8 cellular contexts compared by ENCODE assay signal in genomic region chr2:183078467-183079334, GRCh38. TPM values are rescaled to one million over a fixed set of nuclear protein-coding genes. Genes with fewer than 3 reads are reported as not detected.
A peak's percentile ranks its signal among the peaks of the same experiment; 100 is the strongest.
DNase-seq lines count a peak whose midpoint lies in the region; ATAC-seq and TF ChIP-seq lines count a peak whose summit lies in the region.

A gene with protein sequence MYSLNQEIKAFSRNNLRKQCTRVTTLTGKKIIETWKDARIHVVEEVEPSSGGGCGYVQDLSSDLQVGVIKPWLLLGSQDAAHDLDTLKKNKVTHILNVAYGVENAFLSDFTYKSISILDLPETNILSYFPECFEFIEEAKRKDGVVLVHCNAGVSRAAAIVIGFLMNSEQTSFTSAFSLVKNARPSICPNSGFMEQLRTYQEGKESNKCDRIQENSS (plus strand): TSS chr2:183078747. CDS start chr2:183078934, 187 bp downstream.

- TF ChIP-seq CTCF in GM23338 (conservative IDR thresholded peaks at IDR 0.05; ENCODE audit: low read depth in 2 of 2) (no peak), fibroblast of the aortic adventitia (IDR thresholded peaks at IDR 0.05; ENCODE audit: insufficient read depth, low read length) (no peak), nephron (IDR thresholded peaks at IDR 0.05; ENCODE audit: unreplicated experiment in 3 of 3) (no peak)

- peaks cover 19% of the 10 kb centered on the region for H3K4me1 Mint-ChIP-seq in GM23338
- peaks cover 7% of the 10 kb centered on the region for H3K4me1 Mint-ChIP-seq in activated T-helper 2 cell treated with anti-CD3 and anti-CD28 coated beads, Interferon-gamma antibody, Interleukin-2, Interleukin-4, amounts not matched to agents 10 μg/mL and 5 μg/mL and 100 μg/mL, durations not matched to agents 14 hours and 24 hours and 36 hours (ENCODE audit: low read depth)
- peaks cover 5% of the 10 kb centered on the region for H3K4me1 Mint-ChIP-seq in nephron

- H3K36me3 Mint-ChIP-seq in GM23338 (ENCODE audit: low read depth) (no peaks in the 10 kb centered on the region), nephron (ENCODE audit: low read depth) (no peaks in the 10 kb centered on the region)
- no peaks in the 10 kb centered on the region for H3K36me3 Mint-ChIP-seq in activated T-helper 2 cell treated with anti-CD3 and anti-CD28 coated beads, Interferon-gamma antibody, Interleukin-2, Interleukin-4, amounts not matched to agents 10 μg/mL and 5 μg/mL and 100 μg/mL, durations not matched to agents 14 hours and 24 hours and 36 hours (ENCODE audit: low read depth)

- H3K79me2 ChIP-seq in GM23338 (replicated peaks; ENCODE audit: insufficient read depth): no peaks in the 10 kb centered on the region

- peak within 1 kb of the TSS; percentile 55 for H3K27ac ChIP-seq in GM23338 (ENCODE audit: low read depth)

- H3K27ac Mint-ChIP-seq in GM23338 (peak within 1 kb of the TSS; percentile 91), nephron (peak within 1 kb of the TSS; percentile 94 to 97 (median 95))
- peak within 1 kb of the TSS; percentile 21 for H3K27ac Mint-ChIP-seq in activated T-helper 2 cell treated with anti-CD3 and anti-CD28 coated beads, Interferon-gamma antibody, Interleukin-2, Interleukin-4, amounts not matched to agents 10 μg/mL and 5 μg/mL and 100 μg/mL, durations not matched to agents 14 hours and 24 hours and 36 hours

- ATAC-seq in GM23338: peak; percentile 98
- ATAC-seq in stimulated activated naive CD8-positive, alpha-beta T cell treated with anti-CD3 and anti-CD28 coated beads, Interleukin-15, Interleukin-2, amounts not matched to agents 100 U/mL and 50 U/mL, for 24 hours: peak; percentile 88

- H3K27me3 Mint-ChIP-seq in GM23338 (ENCODE audit: insufficient read depth, low read depth, poor library complexity): peaks cover 2% of the 10 kb centered on the region
- H3K27me3 Mint-ChIP-seq in activated T-helper 2 cell treated with anti-CD3 and anti-CD28 coated beads, Interferon-gamma antibody, Interleukin-2, Interleukin-4, amounts not matched to agents 10 μg/mL and 5 μg/mL and 100 μg/mL, durations not matched to agents 14 hours and 24 hours and 36 hours (ENCODE audit: low read depth): peaks cover 7% of the 10 kb centered on the region
- H3K27me3 Mint-ChIP-seq in nephron (ENCODE audit: low read depth): no peaks in the 10 kb centered on the region

- peaks cover 15% of the 10 kb centered on the region for H3K4me1 ChIP-seq in GM23338 (ENCODE audit: insufficient read depth)

- no peaks in the 10 kb centered on the region for H3K27me3 ChIP-seq in GM23338 (ENCODE audit: insufficient read depth)

- H3K36me3 ChIP-seq in GM23338 (ENCODE audit: insufficient read depth): no peaks in the 10 kb centered on the region

- H3K4me3 Mint-ChIP-seq in GM23338: peak within 1 kb of the TSS; percentile 87
- peak within 1 kb of the TSS; percentile 83 for H3K4me3 Mint-ChIP-seq in activated T-helper 2 cell treated with anti-CD3 and anti-CD28 coated beads, Interferon-gamma antibody, Interleukin-2, Interleukin-4, amounts not matched to agents 10 μg/mL and 5 μg/mL and 100 μg/mL, durations not matched to agents 14 hours and 24 hours and 36 hours (ENCODE audit: low read depth)
- peak within 1 kb of the TSS; percentile 90 to 97 (median 92) for H3K4me3 Mint-ChIP-seq in nephron

- intact Hi-C loops in activated T-helper 2 cell treated with anti-CD3 and anti-CD28 coated beads, Interferon-gamma antibody, Interleukin-2, Interleukin-4, amounts not matched to agents 10 μg/mL and 5 μg/mL and 100 μg/mL, durations not matched to agents 14 hours and 24 hours and 36 hours (cut with micrococcal nuclease): loop anchor here (1.0 to 5.0 kb wide), 3 partner anchors 40 to 361 kb away; partner anchors contain the start of genes DNAJC10, NCKAP1 and NUP35

- H4K20me1 ChIP-seq in GM23338 (replicated peaks; ENCODE audit: insufficient read depth): no peaks in the 10 kb centered on the region

- no peaks in the 10 kb centered on the region for H3K9me2 ChIP-seq in GM23338 (ENCODE audit: insufficient read depth)

- DNase-seq in EL: peak; percentile 93
- DNase-seq in GM23338 (ENCODE audit: low spot score): peak; percentile 97
- DNase-seq in Kasumi-1 (lab: John Stamatoyannopoulos, UW): peak; percentile 88 to 91
- DNase-seq in RKO (ENCODE audit: low spot score): peak; percentile 91
- peak; percentile 72 for DNase-seq in activated T-helper 2 cell treated with anti-CD3 and anti-CD28 coated beads, Interferon-gamma antibody, Interleukin-2, Interleukin-4, amounts not matched to agents 10 μg/mL and 5 μg/mL and 100 μg/mL, durations not matched to agents 14 hours and 24 hours and 36 hours (ENCODE audit: low spot score)
- peak; percentile 95 for DNase-seq in fibroblast of the aortic adventitia (ENCODE audit: low read depth)
- peak; percentile 83 for DNase-seq in stimulated activated naive CD8-positive, alpha-beta T cell treated with anti-CD3 and anti-CD28 coated beads, Interleukin-15, Interleukin-2, amounts not matched to agents 100 U/mL and 50 U/mL, for 24 hours

- peak within 1 kb of the TSS; percentile 25; the same call in 1 of the 2 replicates for H2AFZ ChIP-seq in GM23338

- H3K4me2 ChIP-seq in GM23338: peak within 1 kb of the TSS; percentile 69

- H3K9me3 Mint-ChIP-seq in GM23338: no peaks in the 10 kb centered on the region
- no peaks in the 10 kb centered on the region for H3K9me3 Mint-ChIP-seq in activated T-helper 2 cell treated with anti-CD3 and anti-CD28 coated beads, Interferon-gamma antibody, Interleukin-2, Interleukin-4, amounts not matched to agents 10 μg/mL and 5 μg/mL and 100 μg/mL, durations not matched to agents 14 hours and 24 hours and 36 hours
- no peaks in the 10 kb centered on the region for H3K9me3 Mint-ChIP-seq in nephron

- H3K4me3 ChIP-seq in GM23338 (peak within 1 kb of the TSS; percentile 49), fibroblast of the aortic adventitia (ENCODE audit: low read depth, low read length) (peak within 1 kb of the TSS; percentile 89)

- no peaks in the 10 kb centered on the region for H3F3A ChIP-seq in GM23338 (replicated peaks; ENCODE audit: low read depth)

TF ChIP-seq in GM23338, 12 proteins besides CTCF, POLR2A, EP300 and RAD21 (continues in another document):
- TF ChIP-seq ZNF331 (CRISPR knock-in tag; IDR thresholded peaks at IDR 0.05; ENCODE audit: low read depth) (no peak), STAT1 (IDR thresholded peaks at IDR 0.05; ENCODE audit: unreplicated experiment) (no peak), ETS1 (IDR thresholded peaks at IDR 0.05) (0 out of 2 replicates have a peak, but pooled peaks have one; percentile 43)

RNA-seq across cellular contexts. Expression of the gene that starts here (rescaled TPM):
- total RNA-seq in GM23338 (2014; rRNA removed; shearing (Covaris generic)): 0.97 and 2.8 TPM in 2 replicates
- polyA plus RNA-seq in GM23338 (2016; fragmentation: Nextera tagmentation; extraction: Ambion mirVana): 1.9 TPM in 2 replicates
- 1.6 and 1.9 TPM in 2 replicates for total RNA-seq in activated T-helper 2 cell treated with anti-CD3 and anti-CD28 coated beads, Interferon-gamma antibody, Interleukin-2, Interleukin-4, amounts not matched to agents 10 μg/mL and 5 μg/mL and 100 μg/mL, durations not matched to agents 14 hours and 24 hours and 36 hours
- total RNA-seq in fibroblast of the aortic adventitia (ENCODE audit: low replicate concordance): 1.6 and 4.8 TPM in 2 replicates

Comparison
In these comparisons a context has a peak if more than half of its experiments do, and no peak if none do; other contexts are left out.
1. Peak in every context shown above with its lines: DNase-seq, ATAC-seq, H3K4me3 ChIP-seq and H3K27ac ChIP-seq.
2. H3K27ac Mint-ChIP-seq: peak in every context shown above with its lines; median percentile 95 in nephron; 91 in GM23338; 21 in activated T-helper 2 cell treated with anti-CD3 and anti-CD28 coated beads, Interferon-gamma antibody, Interleukin-2, Interleukin-4, amounts not matched to agents 10 μg/mL and 5 μg/mL and 100 μg/mL, durations not matched to agents 14 hours and 24 hours and 36 hours.